ENCODE assay signal across 8 cellular contexts in the genomic region with DNA sequence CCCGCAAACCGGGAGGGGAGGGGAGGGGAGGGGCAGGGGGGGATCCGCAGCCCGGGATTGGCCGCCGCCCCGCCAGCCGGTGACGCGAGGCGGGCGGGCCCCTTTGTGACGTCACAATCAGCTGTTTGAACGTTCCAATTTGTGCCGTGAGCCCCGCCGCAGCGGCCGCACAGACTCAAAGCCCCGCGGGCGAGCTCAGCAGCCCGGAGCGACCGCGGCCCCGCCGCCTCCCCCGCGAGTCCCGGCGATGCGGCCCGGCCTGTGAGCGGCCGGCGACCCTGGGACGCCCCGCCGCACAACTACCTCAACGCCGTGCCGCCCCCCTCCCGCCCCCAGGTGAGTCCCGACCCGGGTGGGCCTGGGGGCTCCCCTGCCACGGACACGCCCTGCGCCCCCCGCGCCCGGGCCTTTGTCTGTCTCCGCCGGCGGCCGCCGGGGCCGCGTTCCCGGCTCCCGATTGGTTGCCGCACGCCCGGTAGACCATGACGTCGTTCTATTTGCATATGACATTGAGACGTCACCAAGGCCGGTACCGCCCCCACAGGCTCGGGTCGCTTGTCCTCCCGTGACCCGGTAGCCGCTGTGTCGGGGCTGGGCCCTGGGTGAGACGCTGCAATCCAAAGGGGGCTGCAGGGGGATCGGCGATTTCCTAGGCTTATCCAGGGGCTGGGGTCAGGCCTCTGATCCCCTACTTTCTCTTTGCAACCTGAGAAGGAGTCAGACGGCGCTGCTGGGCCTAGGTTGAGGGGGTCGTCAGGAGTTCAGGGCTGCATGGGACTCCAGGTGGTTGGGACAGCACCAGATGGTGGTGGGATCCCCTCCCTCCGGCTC. TPM values are rescaled to one million over a fixed set of nuclear protein-coding genes. Genes with fewer than 3 reads are reported as not detected.
DNase-seq lines count a peak whose midpoint lies in the region; ATAC-seq and TF ChIP-seq lines count a peak whose summit lies in the region.

A gene with protein sequence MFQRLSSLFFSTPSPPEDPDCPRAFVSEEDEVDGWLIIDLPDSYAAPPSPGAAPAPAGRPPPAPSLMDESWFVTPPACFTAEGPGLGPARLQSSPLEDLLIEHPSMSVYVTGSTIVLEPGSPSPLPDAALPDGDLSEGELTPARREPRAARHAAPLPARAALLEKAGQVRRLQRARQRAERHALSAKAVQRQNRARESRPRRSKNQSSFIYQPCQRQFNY (plus strand): TSS at position 168 of the 831 bp plus-strand sequence. CDS start 4,396 bp downstream, outside the sequence.

- peaks cover 41 to 60% (median 56%) of the 10 kb centered on the region in 10 experiments for H3K4me1 ChIP-seq in BLaER1 treated with 17β-estradiol and CSF1 and Interleukin-3, amounts not matched to agents 10 nM and 100 nM
- H3K4me1 ChIP-seq in ectodermal cell (ENCODE audit: control insufficient read depth, insufficient read depth, low read length) (peaks cover 12% of the 10 kb centered on the region), lung (ENCODE audit: control insufficient read depth in 2 of 2, insufficient read depth in 2 of 2, low read length in 2 of 2) (peaks cover 7 to 13% of the 10 kb centered on the region in 2 donors)

- ATAC-seq in GM19452 (IDR thresholded peaks at IDR 0.05; ENCODE audit: unreplicated experiment) (peak; percentile 57), lung (ENCODE audit: insufficient read depth, low FRiP score) (peak; percentile 74)

- H3K4me3 ChIP-seq in BLaER1 treated with 17β-estradiol and CSF1 and Interleukin-3, amounts not matched to agents 10 nM and 100 nM, result peak within 1 kb of the TSS; percentile 75 to 94 (median 87)
- H3K4me3 ChIP-seq in ectodermal cell (ENCODE audit: insufficient read depth, low read depth, low read length) (peak within 1 kb of the TSS; percentile 81), lung (peak within 1 kb of the TSS; percentile 70)

- H3K27ac ChIP-seq in BLaER1 treated with 17β-estradiol and CSF1 and Interleukin-3, amounts not matched to agents 10 nM and 100 nM, result peak within 1 kb of the TSS; percentile 90 to 100 (median 95)
- H3K27ac ChIP-seq in ectodermal cell (ENCODE audit: insufficient read depth, low read depth, low read length, poor library complexity, severe bottlenecking) (peak within 1 kb of the TSS; percentile 98), lung (ENCODE audit: low read depth in 1 of 2, low read length in 1 of 2) (peak within 1 kb of the TSS; percentile 98 to 100)

- no peaks in the 10 kb centered on the region for H3K36me3 ChIP-seq in BLaER1 treated with 17β-estradiol and CSF1 and Interleukin-3, amounts not matched to agents 10 nM and 100 nM
- H3K36me3 ChIP-seq in ectodermal cell (ENCODE audit: control insufficient read depth, insufficient read depth, low read length) (no peaks in the 10 kb centered on the region), lung (ENCODE audit: control insufficient read depth in 2 of 2, insufficient read depth in 2 of 2, low read length in 2 of 2) (no peaks in the 10 kb centered on the region)

- peaks cover 0 to 24% (median 0%) of the 10 kb centered on the region in 11 experiments; a peak in 4 of 22 replicates for H4K20me1 ChIP-seq in BLaER1 treated with 17β-estradiol and CSF1 and Interleukin-3, amounts not matched to agents 10 nM and 100 nM

- no peak for TF ChIP-seq CTCF in lung (IDR thresholded peaks at IDR 0.05; ENCODE audit: control extremely low read depth, extremely low read depth)

- 1% methylated on average over 82 of the region's 82 CpGs for WGBS in ectodermal cell, 2 experiments
- 1% methylated on average over 67 to 82 of the region's 82 CpGs for WGBS in lung, 2 donors

- peak within 1 kb of the TSS; percentile 92 to 99 (median 97) for H3K4me2 ChIP-seq in BLaER1 treated with 17β-estradiol and CSF1 and Interleukin-3, amounts not matched to agents 10 nM and 100 nM

- DNase-seq in HT1080 (ENCODE audit: low read depth) (peak; percentile 55), NK-92 (lab: John Stamatoyannopoulos, UW; ENCODE audit: unreplicated experiment) (peak; percentile 26), lung (ENCODE audit: low spot score) (peak; percentile 92)
- peak; percentile 89 for DNase-seq in activated CD8-positive, alpha-beta memory T cell treated with anti-CD3 and anti-CD28 coated beads for 24 hours
- DNase-seq in stimulated activated CD4-positive, alpha-beta T cell treated with anti-CD3 and anti-CD28 coated beads, TNF-alpha, amount 100 ng/mL, for 1 hour (ENCODE audit: low read depth in 3 of 3, low spot score in 1 of 3), result peak; percentile 68 to 71 (median 69)

- H3K9me3 ChIP-seq in BLaER1 treated with 17β-estradiol and CSF1 and Interleukin-3, amounts not matched to agents 10 nM and 100 nM (replicated peaks in 1 of 11), result no peaks in the 10 kb centered on the region
- H3K9me3 ChIP-seq in ectodermal cell (ENCODE audit: control insufficient read depth, low read length) (no peaks in the 10 kb centered on the region), lung (ENCODE audit: control insufficient read depth in 2 of 2, insufficient read depth in 1 of 2, low read length in 1 of 2) (no peaks in the 10 kb centered on the region)

- H3K9ac ChIP-seq in BLaER1 treated with 17β-estradiol and CSF1 and Interleukin-3, amounts not matched to agents 10 nM and 100 nM, result peak within 1 kb of the TSS; percentile 91 to 100 (median 93)

- H3K27me3 ChIP-seq in BLaER1 treated with 17β-estradiol and CSF1 and Interleukin-3, amounts not matched to agents 10 nM and 100 nM, result no peaks in the 10 kb centered on the region
- peaks cover 58% of the 10 kb centered on the region for H3K27me3 ChIP-seq in ectodermal cell (ENCODE audit: control insufficient read depth, insufficient read depth, low read length, poor library complexity, severe bottlenecking)
- H3K27me3 ChIP-seq in lung (ENCODE audit: control insufficient read depth, insufficient read depth), result no peaks in the 10 kb centered on the region

RNA-seq across cellular contexts. Expression of the gene that starts here (rescaled TPM):
- total RNA-seq in HT1080 (2014; rRNA removed; shearing (Covaris generic)), result 2.8 and 3.1 TPM in 2 replicates
- polyA plus RNA-seq in HT1080 (2015; cell fraction: cytosol; rRNA removed), result 5.2 and 7.5 TPM in 2 replicates
- polyA plus RNA-seq in HT1080 (2015; cell fraction: nucleus; rRNA removed), result 5.0 and 5.4 TPM in 2 replicates
- polyA plus RNA-seq in ectodermal cell (2013, experiment 1 of 4), result 7.9 TPM
- 7.5 TPM for polyA plus RNA-seq in ectodermal cell (2013, experiment 2 of 4)
- polyA plus RNA-seq in ectodermal cell (2013, experiment 3 of 4), result 6.0 TPM
- polyA plus RNA-seq in ectodermal cell (2013, experiment 4 of 4), result 7.0 TPM
- total RNA-seq in lung, result 10 to 100 TPM in 1 of 2 donors, 1 to 10 TPM in 1; 7.8 to 19.5 TPM
- 10 to 100 TPM in 1 of 2 donors, 1 to 10 TPM in 1; 5.8 to 15.0 TPM for polyA plus RNA-seq in lung

Comparison
In these comparisons a context has a peak if more than half of its experiments do, and no peak if none do; other contexts are left out.
1. Peak in every context shown above with its lines: DNase-seq, ATAC-seq, H3K4me3 ChIP-seq and H3K27ac ChIP-seq.
2. DNase-seq: peak in every context shown above with its lines; median percentile 92 in lung; 89 in activated CD8-positive, alpha-beta memory T cell treated with anti-CD3 and anti-CD28 coated beads for 24 hours; 69 in stimulated activated CD4-positive, alpha-beta T cell treated with anti-CD3 and anti-CD28 coated beads, TNF-alpha, amount 100 ng/mL, for 1 hour; 55 in HT1080; 26 in NK-92.